ENCODE assay signal across 9 cellular contexts in the genomic region with DNA sequence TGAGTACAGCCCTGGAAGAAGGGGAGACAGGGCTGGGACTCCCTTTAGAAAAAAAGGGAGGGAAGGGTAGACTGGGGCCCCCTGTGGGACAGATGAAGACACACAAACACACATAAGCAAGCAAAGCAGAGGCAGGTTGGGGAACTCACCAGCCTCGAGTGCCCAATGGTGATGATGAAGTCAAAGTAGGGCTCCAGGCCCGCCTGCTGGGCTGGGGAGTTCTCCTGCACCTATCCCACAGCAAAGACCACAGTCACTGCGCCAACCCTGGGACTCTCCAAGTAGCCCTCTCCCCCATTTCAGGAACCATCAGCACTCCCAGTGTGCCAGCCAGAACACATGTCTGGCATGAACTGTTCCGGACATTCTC. TPM values are rescaled to one million over a fixed set of nuclear protein-coding genes. Genes with fewer than 3 reads are reported as not detected.
A peak's percentile ranks its signal among the peaks of the same experiment; 100 is the strongest.
DNase-seq lines count a peak whose midpoint lies in the region; ATAC-seq and TF ChIP-seq lines count a peak whose summit lies in the region.
"Had no signal": no experiment of that assay in that cellular context is flagged by ENCODE, and none has a peak within 500 bp of the region (broad histone marks: within the 10 kb centered on the region; RNA-seq: fewer than 3 reads in every experiment).

No MANE protein-coding gene starts in this region.

- H3K27ac Mint-ChIP-seq in activated CD8-positive, alpha-beta T cell treated with anti-CD3 and anti-CD28 coated beads, Interleukin-2, amount 10 ng/mL, durations not matched to agents 7 days and 5 days: no peak overlapping the region
- H3K27ac Mint-ChIP-seq: activated naive CD8-positive, alpha-beta T cell treated with anti-CD3 and anti-CD28 coated beads, Interleukin-2, amount 10 ng/mL, durations not matched to agents 7 days and 5 days had no signal

- ATAC-seq in SK-N-SH treated with all-trans-retinoic acid at 6 μM for 48 hours: no peak
- no peak for ATAC-seq in activated CD8-positive, alpha-beta T cell treated with anti-CD3 and anti-CD28 coated beads, Interleukin-2, amount 10 ng/mL, durations not matched to agents 7 days and 5 days
- ATAC-seq in psoas muscle: no peak

- H3K9ac ChIP-seq in SK-N-SH: no peak overlapping the region

- peaks cover 35% of the 10 kb centered on the region for H3K4me1 Mint-ChIP-seq in activated CD8-positive, alpha-beta T cell treated with anti-CD3 and anti-CD28 coated beads, Interleukin-2, amount 10 ng/mL, durations not matched to agents 7 days and 5 days (ENCODE audit: low read depth)

- WGBS in SK-N-SH (ENCODE audit: low lambda C conversion rate): 83% methylated on average over 3 of the region's 4 CpGs
- 65 to 78% (median 70%) methylated on average over 4 of the region's 4 CpGs for WGBS in psoas muscle, 3 donors

- 0 out of 2 replicates have a peak, but pooled peaks have one; percentile 14 for TF ChIP-seq CTCF in SK-N-SH (IDR thresholded peaks at IDR 0.05)
- no peak for TF ChIP-seq CTCF in psoas muscle (IDR thresholded peaks at IDR 0.05)

- POLR2A ChIA-PET in SK-N-SH (lab: Yijun Ruan, JAX): no interaction called here
- POLR2A ChIA-PET in activated CD8-positive, alpha-beta T cell treated with anti-CD3 and anti-CD28 coated beads, Interleukin-2, amount 10 ng/mL, durations not matched to agents 7 days and 5 days (lab: Charles Lee): interaction anchor here (0.6 kb wide), 1 partner anchor 191 kb away, joined by 4 read pairs; no protein-coding TSS in a partner anchor

- no peaks in the 10 kb centered on the region for H3K36me3 Mint-ChIP-seq in activated CD8-positive, alpha-beta T cell treated with anti-CD3 and anti-CD28 coated beads, Interleukin-2, amount 10 ng/mL, durations not matched to agents 7 days and 5 days (ENCODE audit: low read depth)
- H3K36me3 Mint-ChIP-seq: activated naive CD8-positive, alpha-beta T cell treated with anti-CD3 and anti-CD28 coated beads, Interleukin-2, amount 10 ng/mL, durations not matched to agents 7 days and 5 days had no signal

- no peak overlapping the region for H3K4me3 Mint-ChIP-seq in activated CD8-positive, alpha-beta T cell treated with anti-CD3 and anti-CD28 coated beads, Interleukin-2, amount 10 ng/mL, durations not matched to agents 7 days and 5 days
- H3K4me3 Mint-ChIP-seq: activated naive CD8-positive, alpha-beta T cell treated with anti-CD3 and anti-CD28 coated beads, Interleukin-2, amount 10 ng/mL, durations not matched to agents 7 days and 5 days had no signal

- H3K9me3 Mint-ChIP-seq in activated CD8-positive, alpha-beta T cell treated with anti-CD3 and anti-CD28 coated beads, Interleukin-2, amount 10 ng/mL, durations not matched to agents 7 days and 5 days (ENCODE audit: insufficient read depth): no peaks in the 10 kb centered on the region
- H3K9me3 Mint-ChIP-seq: activated naive CD8-positive, alpha-beta T cell treated with anti-CD3 and anti-CD28 coated beads, Interleukin-2, amount 10 ng/mL, durations not matched to agents 7 days and 5 days had no signal

- H3K4me1 ChIP-seq in SK-N-SH (ENCODE audit: control insufficient read depth in 1 of 2, insufficient read depth in 2 of 2, low read depth in 1 of 2, low read length in 1 of 2) (peaks cover 4 to 24% of the 10 kb centered on the region in 2 experiments; a peak in 2 of 4 replicates), psoas muscle (peaks cover 33% of the 10 kb centered on the region)

- CTCF ChIA-PET in SK-N-SH (lab: Yijun Ruan, JAX): interaction anchor here (2.4 kb wide), 1 partner anchor 185 kb away, joined by 20 read pairs; no protein-coding TSS in a partner anchor
- CTCF ChIA-PET in activated CD8-positive, alpha-beta T cell treated with anti-CD3 and anti-CD28 coated beads, Interleukin-2, amount 10 ng/mL, durations not matched to agents 7 days and 5 days (lab: Charles Lee): interaction anchor here (8.6 kb wide), 1 partner anchor 185 kb away, joined by 59 read pairs; no protein-coding TSS in a partner anchor

- DNase-seq in SK-N-SH (no peak), psoas muscle (no peak), midbrain (lab: John Stamatoyannopoulos, UW) (no peak), activated T-cell treated with anti-CD3 and anti-CD28 coated beads for 4 hours (no peak)
- peak; percentile 23 for DNase-seq in activated CD8-positive, alpha-beta T cell treated with anti-CD3 and anti-CD28 coated beads, Interleukin-2, amount 10 ng/mL, durations not matched to agents 7 days and 5 days
- DNase-seq: activated naive CD8-positive, alpha-beta T cell treated with anti-CD3 and anti-CD28 coated beads, Interleukin-2, amount 10 ng/mL, durations not matched to agents 7 days and 5 days; NCI-H524 treated with DMSO at 0.1 percent for 48 hours; T1000 had no signal

- H3K4me3 ChIP-seq in SK-N-SH (ENCODE audit: low read depth in 2 of 2, low read length in 1 of 2) (no peak overlapping the region), psoas muscle (no peak overlapping the region)

- peaks cover 54% of the 10 kb centered on the region for H3K79me2 ChIP-seq in SK-N-SH (ENCODE audit: insufficient read depth)

- peaks cover 50% of the 10 kb centered on the region for H4K20me1 ChIP-seq in SK-N-SH (ENCODE audit: insufficient read depth)

- H3K27me3 ChIP-seq in SK-N-SH (ENCODE audit: insufficient read depth) (no peaks in the 10 kb centered on the region), psoas muscle (ENCODE audit: insufficient read depth in 3 of 3, low read length in 2 of 3) (no peaks in the 10 kb centered on the region)

- TF ChIP-seq EP300 in SK-N-SH (IDR thresholded peaks at IDR 0.05; ENCODE audit: borderline replicate concordance in 1 of 2, low read depth in 1 of 2, low read length in 1 of 2): no peak

- peaks cover 6% of the 10 kb centered on the region for H3F3A ChIP-seq in SK-N-SH (replicated peaks; ENCODE audit: insufficient read depth)

- H3K36me3 ChIP-seq in SK-N-SH (replicated peaks in 1 of 2; ENCODE audit: control insufficient read depth in 1 of 2, insufficient read depth in 2 of 2, low read length in 1 of 2) (peaks cover 7 to 30% of the 10 kb centered on the region in 2 experiments), psoas muscle (ENCODE audit: insufficient read depth in 1 of 2, low read depth in 1 of 2) (peaks cover 6 to 27% of the 10 kb centered on the region in 2 donors)

- intact Hi-C loops in psoas muscle (cut with DNase I): loop anchor here (2.0 to 10.0 kb wide), 3 partner anchors 185 to 291 kb away; a partner anchor contains a TSS

- no peak overlapping the region for H3K4me2 ChIP-seq in SK-N-SH

- no peak for TF ChIP-seq RAD21 in SK-N-SH (IDR thresholded peaks at IDR 0.05; ENCODE audit: low read length)

- H3K27me3 Mint-ChIP-seq in activated CD8-positive, alpha-beta T cell treated with anti-CD3 and anti-CD28 coated beads, Interleukin-2, amount 10 ng/mL, durations not matched to agents 7 days and 5 days (ENCODE audit: low read depth): peaks cover 13% of the 10 kb centered on the region

- no peak overlapping the region for H2AFZ ChIP-seq in SK-N-SH (ENCODE audit: low read depth)

- H3K27ac ChIP-seq in SK-N-SH (ENCODE audit: low read depth in 2 of 2, low read length in 1 of 2) (no peak overlapping the region), psoas muscle (peak overlapping the region; percentile 100)

- no peaks in the 10 kb centered on the region for H3K9me3 ChIP-seq in SK-N-SH
- H3K9me3 ChIP-seq in psoas muscle: no peaks in the 10 kb centered on the region

- no peaks in the 10 kb centered on the region for H3K9me2 ChIP-seq in SK-N-SH

TF ChIP-seq in SK-N-SH treated with all-trans-retinoic acid at 6 μM for 48 hours, 23 proteins besides CTCF, POLR2A, EP300 and RAD21 (continues in another document):
- TF ChIP-seq ZFP3 (CRISPR knock-in tag; IDR thresholded peaks at IDR 0.05): no peak
- TF ChIP-seq ESRRG (CRISPR knock-in tag; IDR thresholded peaks at IDR 0.05): no peak
- no peak for TF ChIP-seq ARNTL (CRISPR knock-in tag; IDR thresholded peaks at IDR 0.05; ENCODE audit: borderline replicate concordance, low read depth)
- no peak for TF ChIP-seq BACH2 (CRISPR knock-in tag; IDR thresholded peaks at IDR 0.05; ENCODE audit: borderline replicate concordance)

RNA-seq across cellular contexts. Expression of a gene that starts 4.1 kb away (rescaled TPM):
- polyA plus RNA-seq in SK-N-SH (2012; rRNA removed) (44.3 and 56.2 TPM in 2 replicates), psoas muscle (10 to 100 TPM; 27.3 to 37.3 (median 34.4) TPM)
- polyA plus RNA-seq in SK-N-SH (2012; cell fraction: cytosol; rRNA removed): 18.6 and 24.9 TPM in 2 replicates
- polyA plus RNA-seq in SK-N-SH (2012; cell fraction: nucleus; rRNA removed): 197 and 204 TPM in 2 replicates
- 10 to 100 TPM; 10.8 to 11.0 TPM for total RNA-seq in activated CD8-positive, alpha-beta T cell treated with anti-CD3 and anti-CD28 coated beads, Interleukin-2, amount 10 ng/mL, durations not matched to agents 7 days and 5 days
- 10 to 100 TPM; 34.3 to 46.7 (median 42.6) TPM for total RNA-seq in psoas muscle

RNA-seq across cellular contexts. Expression of a gene that starts 4.2 kb away (rescaled TPM):
- 3.9 and 4.2 TPM in 2 replicates for polyA plus RNA-seq in SK-N-SH (2012; rRNA removed)
- 1.0 and 1.5 TPM in 2 replicates for polyA plus RNA-seq in SK-N-SH (2012; cell fraction: cytosol; rRNA removed)
- 20.1 and 22.2 TPM in 2 replicates for polyA plus RNA-seq in SK-N-SH (2012; cell fraction: nucleus; rRNA removed)
- 1 to 10 TPM in 1 of 2 experiments, under 1 TPM in 1; 0.97 to 1.2 TPM for total RNA-seq in activated CD8-positive, alpha-beta T cell treated with anti-CD3 and anti-CD28 coated beads, Interleukin-2, amount 10 ng/mL, durations not matched to agents 7 days and 5 days
- 1 to 10 TPM in 1 of 4 donors, under 1 TPM in 3; 0.52 to 1.2 (median 0.78) TPM for total RNA-seq in psoas muscle
- polyA plus RNA-seq in psoas muscle: under 1 TPM; 0.62 to 1.00 (median 0.98) TPM

RNA-seq across cellular contexts. Expression of a gene that starts 50.1 kb away (rescaled TPM):
- polyA plus RNA-seq in SK-N-SH (2012; rRNA removed): 24.5 and 26.3 TPM in 2 replicates
- polyA plus RNA-seq in SK-N-SH (2012; cell fraction: cytosol; rRNA removed): 12.5 and 13.2 TPM in 2 replicates
- 43.9 and 63.0 TPM in 2 replicates for polyA plus RNA-seq in SK-N-SH (2012; cell fraction: nucleus; rRNA removed)
- 10 to 100 TPM; 15.6 to 16.0 TPM for total RNA-seq in activated CD8-positive, alpha-beta T cell treated with anti-CD3 and anti-CD28 coated beads, Interleukin-2, amount 10 ng/mL, durations not matched to agents 7 days and 5 days
- 10 to 100 TPM in 3 of 4 donors, 1 to 10 TPM in 1; 8.5 to 41.8 (median 30.0) TPM for total RNA-seq in psoas muscle
- polyA plus RNA-seq in psoas muscle: 10 to 100 TPM; 10.1 to 66.4 (median 14.0) TPM

RNA-seq across cellular contexts. Expression of a gene that starts 51.5 kb away (rescaled TPM):
- 12.1 and 18.0 TPM in 2 replicates for polyA plus RNA-seq in SK-N-SH (2012; rRNA removed)
- polyA plus RNA-seq in SK-N-SH (2012; cell fraction: cytosol; rRNA removed): 16.8 and 17.8 TPM in 2 replicates
- 11.0 and 25.9 TPM in 2 replicates for polyA plus RNA-seq in SK-N-SH (2012; cell fraction: nucleus; rRNA removed)
- total RNA-seq in activated CD8-positive, alpha-beta T cell treated with anti-CD3 and anti-CD28 coated beads, Interleukin-2, amount 10 ng/mL, durations not matched to agents 7 days and 5 days: 10 to 100 TPM; 19.7 to 22.5 TPM
- total RNA-seq in psoas muscle: 10 to 100 TPM; 16.0 to 27.6 (median 21.6) TPM
- polyA plus RNA-seq in psoas muscle: 10 to 100 TPM in 2 of 3 donors, 1 to 10 TPM in 1; 8.7 to 14.8 (median 10.8) TPM

RNA-seq across cellular contexts. Expression of a gene that starts 51.6 kb away (rescaled TPM):
- 0.02 TPM in 2 replicates for polyA plus RNA-seq in SK-N-SH (2012; rRNA removed)
- 0.01 TPM in 2 replicates for polyA plus RNA-seq in SK-N-SH (2012; cell fraction: cytosol; rRNA removed)
- polyA plus RNA-seq in SK-N-SH (2012; cell fraction: nucleus; rRNA removed): 0.08 and 0.10 TPM in 2 replicates
- total RNA-seq in activated CD8-positive, alpha-beta T cell treated with anti-CD3 and anti-CD28 coated beads, Interleukin-2, amount 10 ng/mL, durations not matched to agents 7 days and 5 days: not detected
- under 1 TPM in 1 of 4 donors, not detected in 3; 0.05 TPM for total RNA-seq in psoas muscle
- under 1 TPM in 2 of 3 donors, not detected in 1; 0.03 to 0.04 TPM for polyA plus RNA-seq in psoas muscle
